ENCODE assay signal across 23 cellular contexts in genomic region chr2:127000194-127000593, GRCh38.
DNase-seq lines count a peak whose midpoint lies in the region; ATAC-seq, FAIRE-seq and TF ChIP-seq lines count a peak whose summit lies in the region.
"Had no signal": no experiment of that assay in that cellular context is flagged by ENCODE, and none has a peak within 500 bp of the region (broad histone marks: within the 10 kb centered on the region; RNA-seq: fewer than 3 reads in every experiment).

No MANE protein-coding gene starts in this region.

- no peaks in the 10 kb centered on the region for H3K9me3 Mint-ChIP-seq in WTC11
- H3K9me3 Mint-ChIP-seq: CD4-positive, alpha-beta memory T cell; H9; HFFc6 had no signal

- H2BK120ac ChIP-seq in H1 (replicated peaks; ENCODE audit: low read depth, low read length), result no peak overlapping the region

- H3K27ac Mint-ChIP-seq in WTC11, result no peak overlapping the region
- H3K27ac Mint-ChIP-seq: CD4-positive, alpha-beta memory T cell; HFFc6 had no signal

- no peak overlapping the region for H2AFZ ChIP-seq in H1 (ENCODE audit: low read length)
- H2AFZ ChIP-seq: GM23248 had no signal

- H3K36me3 ChIP-seq in HEK293 (ENCODE audit: control insufficient read depth in 2 of 2, insufficient read depth in 1 of 2, low read length in 2 of 2), result no peaks in the 10 kb centered on the region
- H3K36me3 ChIP-seq in H1 (ENCODE audit: control insufficient read depth in 2 of 4, insufficient read depth in 4 of 4, low read length in 3 of 4), result no peaks in the 10 kb centered on the region

- no peak overlapping the region for H3K23ac ChIP-seq in H1 (ENCODE audit: insufficient read length)

- H3K79me2 ChIP-seq in H1 (ENCODE audit: control insufficient read depth in 1 of 2, insufficient read depth in 2 of 2, low read length in 2 of 2), result no peaks in the 10 kb centered on the region

- CTCF ChIA-PET in HEK293 (lab: Yijun Ruan, JAX), result no interaction called here
- CTCF ChIA-PET in WTC11 (lab: Charles Lee), result interaction anchor here (1.4 kb wide), 1 partner anchor 28 kb away, joined by 5 read pairs; no protein-coding TSS in a partner anchor
- CTCF ChIA-PET in H1 (lab: Charles Lee; ENCODE audit: partially characterized antibody), result interaction anchor here (0.7 to 1.8 kb wide), 4 partner anchors 9 to 1770 kb away, joined by 3 to 4 read pairs (median 3); no protein-coding TSS in a partner anchor

- peaks cover 15% of the 10 kb centered on the region for H3K4me1 Mint-ChIP-seq in WTC11
- H3K4me1 Mint-ChIP-seq: CD4-positive, alpha-beta memory T cell had no signal

- no peak overlapping the region for H2BK12ac ChIP-seq in H1 (ENCODE audit: low read depth, low read length)

- ATAC-seq in WTC11, result no peak
- no peak for ATAC-seq in HG03432 (IDR thresholded peaks at IDR 0.05; ENCODE audit: unreplicated experiment)
- ATAC-seq: A549, HCT116 had no signal

- no peak overlapping the region for H3K4me3 Mint-ChIP-seq in WTC11
- H3K4me3 Mint-ChIP-seq: CD4-positive, alpha-beta memory T cell; H9; HFFc6 had no signal

- H3K36me3 Mint-ChIP-seq in WTC11, result no peaks in the 10 kb centered on the region
- H3K36me3 Mint-ChIP-seq: CD4-positive, alpha-beta memory T cell had no signal

- H3K4me3 ChIP-seq in HEK293 (ENCODE audit: low read depth, low read length), result no peak overlapping the region
- H3K4me3 ChIP-seq in H1 (ENCODE audit: extremely low read depth in 1 of 4, insufficient read depth in 2 of 4, low read depth in 3 of 4, low read length in 4 of 4), result no peak overlapping the region
- H3K4me3 ChIP-seq: A549, GM12878, GM23248 had no signal

- H3K9ac ChIP-seq in H1 (replicated peaks in 1 of 4; ENCODE audit: extremely low read depth in 1 of 4, low read depth in 3 of 4, low read length in 3 of 4), result no peak overlapping the region
- H3K9ac ChIP-seq: GM23248 had no signal

- H3K27me3 ChIP-seq in H1 (replicated peaks in 1 of 4; ENCODE audit: control insufficient read depth in 3 of 4, extremely low read depth in 1 of 4, insufficient read depth in 3 of 4, low read length in 3 of 4), result no peaks in the 10 kb centered on the region

- no peak for TF ChIP-seq RAD21 in H1 (IDR thresholded peaks at IDR 0.05 in 1 of 2, conservative IDR thresholded peaks at IDR 0.05 in 1 of 2; ENCODE audit: low read depth in 2 of 2, low read length in 2 of 2)

- H3K4ac ChIP-seq in H1 (replicated peaks; ENCODE audit: insufficient read length, low read depth, low read length), result no peak overlapping the region

- H4K20me1 ChIP-seq in H1 (replicated peaks in 1 of 2; ENCODE audit: control insufficient read depth in 1 of 2, insufficient read depth in 2 of 2, low read length in 2 of 2), result no peaks in the 10 kb centered on the region

- no peak overlapping the region for H2BK15ac ChIP-seq in H1 (ENCODE audit: low read length)

- no peak for TF ChIP-seq CTCF in HEK293 (tag by site-specific recombination; IDR thresholded peaks at IDR 0.05)
- TF ChIP-seq CTCF in WTC11 (IDR thresholded peaks at IDR 0.05), result no peak
- no peak for TF ChIP-seq CTCF in H1 (IDR thresholded peaks at IDR 0.05; ENCODE audit: control extremely low read depth in 1 of 3, insufficient read depth in 1 of 3, low read depth in 1 of 3, low read length in 3 of 3)

- no peaks in the 10 kb centered on the region for H3K79me1 ChIP-seq in H1 (ENCODE audit: low read depth, low read length)

- TF ChIP-seq EP300 in H1 (IDR thresholded peaks at IDR 0.05; ENCODE audit: borderline replicate concordance in 1 of 2, low read depth in 2 of 2, low read length in 2 of 2), result no peak

- DNase-seq in WTC11 (ENCODE audit: low spot score) (no peak), H1 (ENCODE audit: low read depth in 1 of 2, low spot score in 2 of 2) (no peak), AG20443 (ENCODE audit: low spot score) (no peak), NCI-H1105 treated with DMSO at 0.1 percent for 48 hours (lab: John Stamatoyannopoulos, UW) (no peak)
- DNase-seq: 8988T; ACHN; C1 segment of cervical spinal cord; Calu3; CD4-positive, alpha-beta memory T cell; COR-L47; DMS153; DMS79; EL; GDM1; GM23248; H9; HFFc6 had no signal

- H2AK5ac ChIP-seq in H1 (ENCODE audit: low read depth, low read length), result no peak overlapping the region

- no peak overlapping the region for H2BK5ac ChIP-seq in H1 (ENCODE audit: low read depth, low read length)

- no peak overlapping the region for H3K14ac ChIP-seq in H1 (ENCODE audit: insufficient read length)

- 0 out of 2 replicates have a peak, but pooled peaks cover 1% of the 10 kb centered on the region for H3K23me2 ChIP-seq in H1 (ENCODE audit: low read depth, low read length)

- FAIRE-seq in H1 (lab: Jason Lieb, UNC), result no peak
- FAIRE-seq: A549, GM12878, GM19239 had no signal

- H3K4me1 ChIP-seq in HEK293 (ENCODE audit: control insufficient read depth, insufficient read depth, low read length), result no peaks in the 10 kb centered on the region
- H3K4me1 ChIP-seq in H1 (replicated peaks in 1 of 4; ENCODE audit: control insufficient read depth in 3 of 4, insufficient read depth in 4 of 4, low read length in 3 of 4), result 0 out of 7 replicates have a peak, but pooled peaks cover 0 to 2% (median 0%) of the 10 kb centered on the region in 4 experiments
- H3K4me1 ChIP-seq: A549 had no signal

- POLR2A ChIA-PET in HEK293 (lab: Yijun Ruan, JAX), result no interaction called here
- POLR2A ChIA-PET in WTC11 (lab: Charles Lee), result no interaction called here
- POLR2A ChIA-PET in H1 (lab: Charles Lee; ENCODE audit: partially characterized antibody), result no interaction called here

- 79% methylated on average over 3 of the region's 3 CpGs; no CpG with 5 or more reads in 1 of the 2 experiments for WGBS in H1 (ENCODE audit: extremely low coverage in 1 of 2, insufficient coverage in 1 of 2, insufficient read length in 1 of 2, insufficient replicate concordance in 2 of 2, low coverage in 1 of 2, low lambda C conversion rate in 2 of 2, missing lambda C conversion rate in 1 of 2), 2 experiments

- H4K8ac ChIP-seq in H1 (ENCODE audit: extremely low read depth, insufficient read depth, low read length), result no peak overlapping the region

- no peak overlapping the region for H4K5ac ChIP-seq in H1 (ENCODE audit: insufficient read length, low read depth, low read length)

- no peak overlapping the region for H3K4me2 ChIP-seq in H1 (ENCODE audit: insufficient read depth in 1 of 2, low read depth in 2 of 2, low read length in 2 of 2)
- H3K4me2 ChIP-seq: A549 had no signal

- H3K27me3 Mint-ChIP-seq in WTC11 (ENCODE audit: low read depth), result no peaks in the 10 kb centered on the region

- H3K27ac ChIP-seq in HEK293 (ENCODE audit: extremely low read depth, low read depth, low read length) (no peak overlapping the region), H1 (ENCODE audit: low read depth, low read length) (no peak overlapping the region)
- H3K27ac ChIP-seq: A549, GM23248 had no signal

- H3K9me3 ChIP-seq in HEK293 (ENCODE audit: control insufficient read depth, insufficient read depth, low read depth, low read length), result no peaks in the 10 kb centered on the region
- no peaks in the 10 kb centered on the region for H3K9me3 ChIP-seq in H1 (ENCODE audit: insufficient read depth in 2 of 2, low read depth in 1 of 2, low read length in 1 of 2)
- H3K9me3 ChIP-seq: A549 had no signal

- H3K56ac ChIP-seq in H1 (replicated peaks; ENCODE audit: insufficient read length, low read depth, low read length), result no peak overlapping the region

- TF ChIP-seq POLR2A in H1 (IDR thresholded peaks at IDR 0.05; ENCODE audit: control extremely low read depth in 1 of 2, low read depth in 2 of 2, low read length in 2 of 2), result no peak

- H3K18ac ChIP-seq in H1 (ENCODE audit: extremely low read depth, low read length), result no peak overlapping the region

- H4K91ac ChIP-seq in H1 (replicated peaks; ENCODE audit: insufficient read length, low read length), result no peak overlapping the region

- H2BK20ac ChIP-seq in H1 (ENCODE audit: low read length), result no peak overlapping the region

TF ChIP-seq in HEK293, 187 proteins besides CTCF, POLR2A, EP300 and RAD21:
- peak; percentile 99 for TF ChIP-seq ZNF10 (tag by site-specific recombination; IDR thresholded peaks at IDR 0.05)
- TF ChIP-seq ZBTB17 (tag by site-specific recombination; IDR thresholded peaks at IDR 0.05), result no peak

TF ChIP-seq in WTC11, 78 proteins besides CTCF, POLR2A, EP300 and RAD21 (continues in another document):
- TF ChIP-seq MYBL2 (CRISPR knock-in tag; IDR thresholded peaks at IDR 0.05) (no peak), GTF2I (CRISPR knock-in tag; conservative IDR thresholded peaks at IDR 0.05) (0 out of 2 replicates have a peak, but pooled peaks have one; percentile 72)

TF ChIP-seq in H1, 55 proteins besides CTCF, POLR2A, EP300 and RAD21:
- no peak for TF ChIP-seq GABPA (IDR thresholded peaks at IDR 0.05; ENCODE audit: borderline replicate concordance, insufficient read depth, low read length)
- TF ChIP-seq KDM1A (IDR thresholded peaks at IDR 0.05; ENCODE audit: borderline replicate concordance, low read length), result peak; percentile 72; the same call in 1 of the 2 replicates
- no peak for TF ChIP-seq POLR2AphosphoS5 (IDR thresholded peaks at IDR 0.05; ENCODE audit: low read depth, low read length)
- no peak for TF ChIP-seq TAF1 (IDR thresholded peaks at IDR 0.05; ENCODE audit: low read depth, low read length)
- TF ChIP-seq ASH2L (IDR thresholded peaks at IDR 0.05; ENCODE audit: low read length), result no peak
